2 cellular contexts compared by ENCODE assay signal in the genomic region with DNA sequence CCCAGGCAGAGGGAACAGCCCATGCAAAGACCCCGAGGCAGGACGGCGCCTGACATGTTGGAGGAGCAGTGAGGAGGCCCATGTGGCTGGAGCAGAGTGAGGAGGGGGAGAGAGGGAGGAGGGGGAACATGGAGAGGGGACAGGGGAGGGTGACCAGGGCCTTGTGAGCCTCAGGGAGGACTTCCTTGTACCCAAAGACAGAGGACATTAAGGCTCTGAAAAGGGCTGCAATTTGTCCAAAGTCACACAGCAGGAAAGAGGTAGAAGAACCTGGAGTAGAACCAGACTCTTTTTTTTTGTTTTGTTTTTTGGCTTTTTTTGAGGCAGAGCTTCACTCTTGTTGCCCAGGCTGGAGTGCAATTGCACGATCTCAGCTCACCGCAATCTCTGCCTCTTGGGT.
TF ChIP-seq lines count a peak whose summit lies in the region.

No MANE protein-coding gene starts in this region.

TF ChIP-seq in HEK293, 187 proteins besides CTCF, POLR2A, EP300 and RAD21 (continued from another document):
- TF ChIP-seq, protein P1, sequence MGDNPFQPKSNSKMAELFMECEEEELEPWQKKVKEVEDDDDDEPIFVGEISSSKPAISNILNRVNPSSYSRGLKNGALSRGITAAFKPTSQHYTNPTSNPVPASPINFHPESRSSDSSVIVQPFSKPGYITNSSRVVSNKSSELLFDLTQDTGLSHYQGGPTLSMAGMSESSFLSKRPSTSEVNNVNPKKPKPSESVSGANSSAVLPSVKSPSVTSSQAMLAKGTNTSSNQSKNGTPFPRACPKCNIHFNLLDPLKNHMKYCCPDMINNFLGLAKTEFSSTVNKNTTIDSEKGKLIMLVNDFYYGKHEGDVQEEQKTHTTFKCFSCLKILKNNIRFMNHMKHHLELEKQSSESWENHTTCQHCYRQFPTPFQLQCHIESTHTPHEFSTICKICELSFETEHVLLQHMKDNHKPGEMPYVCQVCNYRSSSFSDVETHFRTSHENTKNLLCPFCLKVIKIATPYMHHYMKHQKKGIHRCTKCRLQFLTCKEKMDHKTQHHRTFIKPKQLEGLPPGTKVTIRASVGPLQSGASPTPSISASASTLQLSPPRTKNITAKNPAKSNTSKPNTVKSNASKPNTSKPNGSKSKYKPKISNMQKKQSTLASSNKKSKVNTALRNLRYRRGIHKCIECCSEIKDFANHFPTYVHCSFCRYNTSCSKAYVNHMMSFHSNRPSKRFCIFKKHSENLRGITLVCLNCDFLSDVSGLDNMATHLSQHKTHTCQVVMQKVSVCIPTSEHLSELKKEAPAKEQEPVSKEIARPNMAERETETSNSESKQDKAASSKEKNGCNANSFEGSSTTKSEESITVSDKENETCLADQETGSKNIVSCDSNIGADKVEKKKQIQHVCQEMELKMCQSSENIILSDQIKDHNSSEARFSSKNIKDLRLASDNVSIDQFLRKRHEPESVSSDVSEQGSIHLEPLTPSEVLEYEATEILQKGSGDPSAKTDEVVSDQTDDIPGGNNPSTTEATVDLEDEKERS (tag by site-specific recombination; IDR thresholded peaks at IDR 0.05): no peak
- TF ChIP-seq ZNF239 (tag by site-specific recombination; IDR thresholded peaks at IDR 0.05): 0 out of 2 replicates have a peak, but pooled peaks have one; percentile 67

TF ChIP-seq in K562, 482 proteins besides CTCF, POLR2A, EP300 and RAD21 (continued from another document):
- TF ChIP-seq AFF4 (CRISPR knock-in tag; IDR thresholded peaks at IDR 0.05): no peak
- TF ChIP-seq SREBF1 (IDR thresholded peaks at IDR 0.05; ENCODE audit: borderline replicate concordance, low read depth, low read length): no peak
- no peak for TF ChIP-seq SAP30 (IDR thresholded peaks at IDR 0.05; ENCODE audit: borderline replicate concordance, insufficient read depth, low read depth, low read length, poor library complexity, severe bottlenecking)
- peak; percentile 87 for TF ChIP-seq ZNF239 (CRISPR knock-in tag; IDR thresholded peaks at IDR 0.05)
- 0 out of 2 replicates have a peak, but pooled peaks have one; percentile 21 for TF ChIP-seq MAFG (tag; conservative IDR thresholded peaks at IDR 0.05)
- no peak for TF ChIP-seq SNRNP70 (optimal IDR thresholded peaks at IDR 0.05; ENCODE audit: low read depth, low read length)
